Comparison of ENCODE assay signal across 21 cellular contexts in genomic region chr9:127700594-127701255, GRCh38. TPM values are rescaled to one million over a fixed set of nuclear protein-coding genes. Genes with fewer than 3 reads are reported as not detected.
DNase-seq lines count a peak whose midpoint lies in the region; ATAC-seq, FAIRE-seq and TF ChIP-seq lines count a peak whose summit lies in the region.
"Had no signal": no experiment of that assay in that cellular context is flagged by ENCODE, and none has a peak within 500 bp of the region (broad histone marks: within the 10 kb centered on the region; RNA-seq: fewer than 3 reads in every experiment).

No MANE protein-coding gene starts in this region.

- no TSS peak for BruUV-seq in K562 (replicated peaks; lab: Mats Ljungman, UMichigan)

- TF ChIP-seq EP300 in K562 (IDR thresholded peaks at IDR 0.05; ENCODE audit: low read length) = no peak

- H3K4me1 ChIP-seq in K562 (replicated peaks in 1 of 2; ENCODE audit: control insufficient read depth in 2 of 2, insufficient read depth in 2 of 2, low read length in 2 of 2) = peaks cover 26 to 30% of the 10 kb centered on the region in 2 experiments
- H3K4me1 ChIP-seq: right lobe of liver had no signal

- 0 out of 3 replicates have a peak, but pooled peaks have one; percentile 16 for ATAC-seq in K562
- ATAC-seq in natural killer cell treated with Interleukin-12 subunit alpha and Interleukin-12 subunit beta and Interleukin-15 and Interleukin-18, amount 100 ng/mL, for 72 hours = no peak
- no peak for ATAC-seq in GM21737 (IDR thresholded peaks at IDR 0.05; ENCODE audit: unreplicated experiment)
- no peak for ATAC-seq in HG03354 (IDR thresholded peaks at IDR 0.05; ENCODE audit: poor library complexity, severe bottlenecking, unreplicated experiment)
- ATAC-seq: Panc1, right lobe of liver had no signal

- peak; percentile 74 for FAIRE-seq in K562 (lab: Jason Lieb, UNC)
- FAIRE-seq: TTC549 had no signal

- POLR2A ChIA-PET in K562 (lab: Yijun Ruan, JAX) = no interaction called here

- intact Hi-C loops in K562 (cut with micrococcal nuclease) = no loop called here

- peak overlapping the region; percentile 38 for H3K4me3 Mint-ChIP-seq in natural killer cell treated with Interleukin-12 subunit alpha and Interleukin-12 subunit beta and Interleukin-15 and Interleukin-18, amount 100 ng/mL, for 72 hours

- TF ChIP-seq RAD21 in K562 (CRISPR knock-in tag; conservative IDR thresholded peaks at IDR 0.05 in 1 of 2, IDR thresholded peaks at IDR 0.05 in 1 of 2) = no peak

- TF ChIP-seq CTCF in 22Rv1 (IDR thresholded peaks at IDR 0.05) (no peak), K562 (IDR thresholded peaks at IDR 0.05 in 2 of 3, conservative IDR thresholded peaks at IDR 0.05 in 1 of 3; ENCODE audit: insufficient read depth in 2 of 3, low read depth in 1 of 3, low read length in 3 of 3) (no peak)

- H3K9me3 ChIP-seq in K562 (replicated peaks; ENCODE audit: control insufficient read depth, insufficient read depth, low read depth, low read length) = no peaks in the 10 kb centered on the region
- H3K9me3 ChIP-seq: right lobe of liver had no signal

- peak; percentile 49 for DNase-seq in DMS79 treated with DMSO at 0.1 percent for 48 hours (lab: John Stamatoyannopoulos, UW)
- no peak for DNase-seq in K562 (ENCODE audit: extremely low read depth in 1 of 4, low spot score in 3 of 4)
- no peak for DNase-seq in natural killer cell treated with Interleukin-12 subunit alpha and Interleukin-12 subunit beta and Interleukin-15 and Interleukin-18, amount 100 ng/mL, for 72 hours (ENCODE audit: low spot score)
- no peak for DNase-seq in stimulated activated CD4-positive, alpha-beta T cell treated with anti-CD3 and anti-CD28 coated beads, Interleukin-15, amount 100 ng/mL, for 24 hours
- DNase-seq in SW 1271 (lab: John Stamatoyannopoulos, UW) = no peak
- DNase-seq: activated CD4-positive, alpha-beta T cell treated with anti-CD3 and anti-CD28 coated beads, Interleukin-2, amount 50 U/mL, for 1 hour; activated T-cell treated with anti-CD3 and anti-CD28 coated beads, Interleukin-2, amount 50 U/mL, for 1 hour; caudate nucleus; IMR-90; kidney glomerular epithelial cell; NCI-H2029; NCI-H774; nucleus accumbens; right lobe of liver; stimulated activated CD4-positive, alpha-beta T cell treated with anti-CD3 and anti-CD28 coated beads, Interleukin-2, amount 100 ng/mL, for 24 hours; substantia nigra had no signal

- no peaks in the 10 kb centered on the region for H3K9me3 Mint-ChIP-seq in natural killer cell treated with Interleukin-12 subunit alpha and Interleukin-12 subunit beta and Interleukin-15 and Interleukin-18, amount 100 ng/mL, for 72 hours

- no peaks in the 10 kb centered on the region for H3K27me3 Mint-ChIP-seq in natural killer cell treated with Interleukin-12 subunit alpha and Interleukin-12 subunit beta and Interleukin-15 and Interleukin-18, amount 100 ng/mL, for 72 hours

- peak overlapping the region; percentile 62; the same call in 1 of the 2 replicates for H3K27ac ChIP-seq in 22Rv1
- H3K27ac ChIP-seq in K562 (ENCODE audit: extremely low read depth, low read depth, low read length) = no peak overlapping the region
- H3K27ac ChIP-seq: right lobe of liver had no signal

- CTCF ChIA-PET in K562 (lab: Yijun Ruan, JAX; ENCODE audit: low intra/inter-chr PET ratio) = no interaction called here

- no peaks in the 10 kb centered on the region for H3K79me2 ChIP-seq in K562 (ENCODE audit: control insufficient read depth, insufficient read depth, low read length)

- H3K9ac ChIP-seq in K562 (ENCODE audit: insufficient read depth in 1 of 2, low read depth in 2 of 2, low read length in 2 of 2) = no peak overlapping the region

- H3K4me3 ChIP-seq in K562 = no peak overlapping the region
- H3K4me3 ChIP-seq: right lobe of liver had no signal

- in situ Hi-C loops in K562 (cut with MboI) = no loop called here

- H4K20me1 ChIP-seq in K562 (replicated peaks; ENCODE audit: control insufficient read depth, insufficient read depth, low read length) = no peaks in the 10 kb centered on the region

- WGBS in K562 (ENCODE audit: insufficient coverage, low coverage, missing lambda C conversion rate) = 34% methylated on average over 5 of the region's 5 CpGs

- peaks cover 15 to 16% of the 10 kb centered on the region in 2 donors for H3K4me1 Mint-ChIP-seq in natural killer cell treated with Interleukin-12 subunit alpha and Interleukin-12 subunit beta and Interleukin-15 and Interleukin-18, amount 100 ng/mL, for 72 hours (ENCODE audit: low read depth in 2 of 2)

- H3K4me2 ChIP-seq in K562 (ENCODE audit: insufficient read depth, low read length) = no peak overlapping the region

- peak overlapping the region; percentile 49 to 95 for H3K27ac Mint-ChIP-seq in natural killer cell treated with Interleukin-12 subunit alpha and Interleukin-12 subunit beta and Interleukin-15 and Interleukin-18, amount 100 ng/mL, for 72 hours

- no peaks in the 10 kb centered on the region for H3K36me3 Mint-ChIP-seq in natural killer cell treated with Interleukin-12 subunit alpha and Interleukin-12 subunit beta and Interleukin-15 and Interleukin-18, amount 100 ng/mL, for 72 hours

- no peak for TF ChIP-seq POLR2A in K562 (conservative IDR thresholded peaks at IDR 0.05)

- H3K9me1 ChIP-seq in K562 (ENCODE audit: control insufficient read depth, insufficient read depth, low read length) = no peaks in the 10 kb centered on the region

- H3K36me3 ChIP-seq in K562 (ENCODE audit: control insufficient read depth, insufficient read depth, low read length) = no peaks in the 10 kb centered on the region
- H3K36me3 ChIP-seq: right lobe of liver had no signal

- H3K27me3 ChIP-seq in K562 (ENCODE audit: control insufficient read depth in 2 of 2, insufficient read depth in 2 of 2, low read length in 2 of 2) = no peaks in the 10 kb centered on the region
- H3K27me3 ChIP-seq: right lobe of liver had no signal

- peak overlapping the region; percentile 87 for H2AFZ ChIP-seq in K562 (ENCODE audit: low read depth, low read length)

RNA-seq across cellular contexts. Expression of gene CFAP157, which starts 6.1 kb away (rescaled TPM):
- not detected in 2 replicates for total RNA-seq in K562 (2011; cell fraction: chromatin; rRNA removed; ENCODE audit: low replicate concordance)
- not detected in 2 replicates for total RNA-seq in K562 (2011; cell fraction: nucleolus; rRNA removed)
- not detected in 2 replicates for total RNA-seq in K562 (2011; cell fraction: nucleoplasm; rRNA removed)
- not detected in 2 replicates for total RNA-seq in K562 (2014; rRNA removed)
- not detected in 2 replicates for total RNA-seq in K562 (2014; rRNA removed; fragmentation: Illumina TruSeq; extraction: Trizol)
- total RNA-seq in K562 (2015; rRNA removed; fragmentation: Illumina TruSeq; extraction: Trizol) = not detected in 2 replicates
- total RNA-seq in K562 (2021) = not detected in 2 replicates
- polyA plus RNA-seq in K562 (2011; rRNA removed) = not detected in 2 replicates
- polyA plus RNA-seq in K562 (2011; cell fraction: cytosol; rRNA removed) = not detected in 2 replicates
- 0.06 TPM in 1 of 2 replicates, not detected in the other for polyA plus RNA-seq in K562 (2011; cell fraction: nucleus; rRNA removed)
- 0.60 and 0.99 TPM in 2 replicates for polyA plus RNA-seq in K562 (2012)
- polyA plus RNA-seq in K562 (2014; fragmentation: Illumina TruSeq; extraction: Trizol) = not detected in 2 replicates
- under 1 TPM in 1 of 2 experiments, not detected in 1; 0.03 TPM for polyA plus RNA-seq in K562 (2014; fragmentation: Nextera tagmentation; extraction: Ambion mirVana)
- not detected in 2 replicates for polyA plus RNA-seq in K562 (2014; rRNA removed)
- not detected in 2 replicates for polyA minus RNA-seq in K562 (2011; rRNA and poly(A)+ RNA removed)
- polyA minus RNA-seq in K562 (2011; cell fraction: cytosol; rRNA and poly(A)+ RNA removed) = not detected in 2 replicates
- not detected in 2 replicates for polyA minus RNA-seq in K562 (2011; cell fraction: nucleus; rRNA and poly(A)+ RNA removed)
- not detected for total RNA-seq in natural killer cell treated with Interleukin-12 subunit alpha and Interleukin-12 subunit beta and Interleukin-15 and Interleukin-18, amount 100 ng/mL, for 72 hours
- total RNA-seq: IMR-90 had no signal
- polyA plus RNA-seq: IMR-90 had no signal

RNA-seq across cellular contexts. Expression of gene PTRH1, which starts 14.7 kb away (rescaled TPM):
- total RNA-seq in K562 (2011; cell fraction: chromatin; rRNA removed; ENCODE audit: low replicate concordance) = 4.6 and 11.9 TPM in 2 replicates
- 19.0 and 19.2 TPM in 2 replicates for total RNA-seq in K562 (2011; cell fraction: nucleolus; rRNA removed)
- total RNA-seq in K562 (2011; cell fraction: nucleoplasm; rRNA removed) = 7.1 and 7.3 TPM in 2 replicates
- 43.1 and 54.3 TPM in 2 replicates for total RNA-seq in K562 (2014; rRNA removed)
- total RNA-seq in K562 (2014; rRNA removed; fragmentation: Illumina TruSeq; extraction: Trizol) = 1.1 and 1.8 TPM in 2 replicates
- total RNA-seq in K562 (2015; rRNA removed; fragmentation: Illumina TruSeq; extraction: Trizol) = 7.4 and 8.0 TPM in 2 replicates
- 21.1 and 21.6 TPM in 2 replicates for total RNA-seq in K562 (2021)
- 5.7 and 8.1 TPM in 2 replicates for polyA plus RNA-seq in K562 (2011; rRNA removed)
- 12.2 and 34.1 TPM in 2 replicates for polyA plus RNA-seq in K562 (2011; cell fraction: cytosol; rRNA removed)
- polyA plus RNA-seq in K562 (2011; cell fraction: nucleus; rRNA removed) = 7.6 and 15.8 TPM in 2 replicates
- 12.2 and 19.2 TPM in 2 replicates for polyA plus RNA-seq in K562 (2012)
- 3.1 and 6.7 TPM in 2 replicates for polyA plus RNA-seq in K562 (2014; fragmentation: Illumina TruSeq; extraction: Trizol)
- 1 to 10 TPM in 1 of 2 experiments, under 1 TPM in 1; 0.63 to 1.0 TPM for polyA plus RNA-seq in K562 (2014; fragmentation: Nextera tagmentation; extraction: Ambion mirVana)
- polyA plus RNA-seq in K562 (2014; rRNA removed) = 28.2 and 44.3 TPM in 2 replicates
- 1.0 and 1.1 TPM in 2 replicates for polyA minus RNA-seq in K562 (2011; rRNA and poly(A)+ RNA removed)
- 3.9 and 5.4 TPM in 2 replicates for polyA minus RNA-seq in K562 (2011; cell fraction: cytosol; rRNA and poly(A)+ RNA removed)
- 4.1 and 6.2 TPM in 2 replicates for polyA minus RNA-seq in K562 (2011; cell fraction: nucleus; rRNA and poly(A)+ RNA removed)
- 10 to 100 TPM; 12.8 to 17.6 TPM for total RNA-seq in natural killer cell treated with Interleukin-12 subunit alpha and Interleukin-12 subunit beta and Interleukin-15 and Interleukin-18, amount 100 ng/mL, for 72 hours

RNA-seq across cellular contexts. Expression of gene TTC16, which starts 15.2 kb away (rescaled TPM):
- not detected in 2 replicates for total RNA-seq in K562 (2011; cell fraction: chromatin; rRNA removed; ENCODE audit: low replicate concordance)
- not detected in 2 replicates for total RNA-seq in K562 (2011; cell fraction: nucleolus; rRNA removed)
- not detected in 2 replicates for total RNA-seq in K562 (2011; cell fraction: nucleoplasm; rRNA removed)
- not detected in 2 replicates for total RNA-seq in K562 (2014; rRNA removed)
- total RNA-seq in K562 (2014; rRNA removed; fragmentation: Illumina TruSeq; extraction: Trizol) = not detected in 2 replicates
- total RNA-seq in K562 (2015; rRNA removed; fragmentation: Illumina TruSeq; extraction: Trizol) = not detected in 2 replicates
- not detected in 2 replicates for total RNA-seq in K562 (2021)
- polyA plus RNA-seq in K562 (2011; rRNA removed) = not detected in 2 replicates
- not detected in 2 replicates for polyA plus RNA-seq in K562 (2011; cell fraction: cytosol; rRNA removed)
- 0.03 and 0.04 TPM in 2 replicates for polyA plus RNA-seq in K562 (2011; cell fraction: nucleus; rRNA removed)
- polyA plus RNA-seq in K562 (2012) = not detected in 2 replicates
- not detected in 2 replicates for polyA plus RNA-seq in K562 (2014; fragmentation: Illumina TruSeq; extraction: Trizol)
- not detected for polyA plus RNA-seq in K562 (2014; fragmentation: Nextera tagmentation; extraction: Ambion mirVana)
- polyA plus RNA-seq in K562 (2014; rRNA removed) = 0.11 TPM in 1 of 2 replicates, not detected in the other
- not detected in 2 replicates for polyA minus RNA-seq in K562 (2011; rRNA and poly(A)+ RNA removed)
- not detected in 2 replicates for polyA minus RNA-seq in K562 (2011; cell fraction: cytosol; rRNA and poly(A)+ RNA removed)
- not detected in 2 replicates for polyA minus RNA-seq in K562 (2011; cell fraction: nucleus; rRNA and poly(A)+ RNA removed)
- total RNA-seq in natural killer cell treated with Interleukin-12 subunit alpha and Interleukin-12 subunit beta and Interleukin-15 and Interleukin-18, amount 100 ng/mL, for 72 hours = 1 to 10 TPM; 3.8 to 8.1 TPM
- total RNA-seq: IMR-90 had no signal

RNA-seq across cellular contexts. Expression of gene TOR2A, which starts 34.4 kb away (rescaled TPM):
- 7.9 and 25.4 TPM in 2 replicates for total RNA-seq in K562 (2011; cell fraction: chromatin; rRNA removed; ENCODE audit: low replicate concordance)
- total RNA-seq in K562 (2011; cell fraction: nucleolus; rRNA removed) = 33.0 and 44.0 TPM in 2 replicates
- total RNA-seq in K562 (2011; cell fraction: nucleoplasm; rRNA removed) = 22.6 and 27.5 TPM in 2 replicates
- 21.3 and 23.5 TPM in 2 replicates for total RNA-seq in K562 (2014; rRNA removed)
- total RNA-seq in K562 (2014; rRNA removed; fragmentation: Illumina TruSeq; extraction: Trizol) = 3.0 and 3.7 TPM in 2 replicates
- total RNA-seq in K562 (2015; rRNA removed; fragmentation: Illumina TruSeq; extraction: Trizol) = 11.1 and 12.0 TPM in 2 replicates
- total RNA-seq in K562 (2021) = 25.9 and 28.3 TPM in 2 replicates
- polyA plus RNA-seq in K562 (2011; rRNA removed) = 8.4 and 15.0 TPM in 2 replicates
- 20.5 and 35.0 TPM in 2 replicates for polyA plus RNA-seq in K562 (2011; cell fraction: cytosol; rRNA removed)
- 34.3 and 45.7 TPM in 2 replicates for polyA plus RNA-seq in K562 (2011; cell fraction: nucleus; rRNA removed)
- 20.6 and 50.6 TPM in 2 replicates for polyA plus RNA-seq in K562 (2012)
- 15.7 and 22.6 TPM in 2 replicates for polyA plus RNA-seq in K562 (2014; fragmentation: Illumina TruSeq; extraction: Trizol)
- 1 to 10 TPM in 1 of 2 experiments, under 1 TPM in 1; 0.80 to 1.1 TPM for polyA plus RNA-seq in K562 (2014; fragmentation: Nextera tagmentation; extraction: Ambion mirVana)
- polyA plus RNA-seq in K562 (2014; rRNA removed) = 22.5 and 27.2 TPM in 2 replicates
- polyA minus RNA-seq in K562 (2011; rRNA and poly(A)+ RNA removed) = 2.8 and 3.6 TPM in 2 replicates
- 11.3 and 18.2 TPM in 2 replicates for polyA minus RNA-seq in K562 (2011; cell fraction: cytosol; rRNA and poly(A)+ RNA removed)
- polyA minus RNA-seq in K562 (2011; cell fraction: nucleus; rRNA and poly(A)+ RNA removed) = 12.5 and 19.1 TPM in 2 replicates
- 10 to 100 TPM; 20.4 to 31.9 TPM for total RNA-seq in natural killer cell treated with Interleukin-12 subunit alpha and Interleukin-12 subunit beta and Interleukin-15 and Interleukin-18, amount 100 ng/mL, for 72 hours

Comparison
In these comparisons a context has a peak if more than half of its experiments do, and no peak if none do; other contexts are left out.
1. RNA of gene TTC16, which starts 15.2 kb away (total RNA-seq): 3.8 to 8.1 TPM in natural killer cell treated with Interleukin-12 subunit alpha and Interleukin-12 subunit beta and Interleukin-15 and Interleukin-18, amount 100 ng/mL, for 72 hours; not detected in K562; every median in the first group is over 4 times any median in the second.